Comparison of ENCODE assay signal across 1 cellular context in the genomic region with DNA sequence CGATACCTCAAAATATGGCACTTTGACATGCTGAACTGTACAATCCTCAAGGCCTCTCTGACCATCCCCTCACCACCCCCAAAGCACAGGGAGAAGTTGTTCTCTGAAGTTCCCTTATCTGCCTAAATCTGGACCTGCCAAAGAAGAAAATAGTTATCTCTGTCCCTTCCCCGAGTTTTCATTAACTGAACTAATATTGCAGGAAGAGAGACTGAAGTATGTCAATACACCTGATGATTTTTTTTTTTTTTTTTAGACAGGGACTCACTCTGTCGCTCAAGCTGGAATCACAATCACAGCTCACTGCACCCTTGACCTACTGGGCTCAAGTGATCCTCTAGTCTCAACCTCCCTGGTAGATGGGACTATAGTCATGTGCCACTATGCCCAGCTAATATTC.
TF ChIP-seq lines count a peak whose summit lies in the region.

No MANE protein-coding gene starts in this region.

TF ChIP-seq in HepG2, 621 proteins besides CTCF, POLR2A, EP300 and RAD21 (continued from another document):
- TF ChIP-seq, protein P1, sequence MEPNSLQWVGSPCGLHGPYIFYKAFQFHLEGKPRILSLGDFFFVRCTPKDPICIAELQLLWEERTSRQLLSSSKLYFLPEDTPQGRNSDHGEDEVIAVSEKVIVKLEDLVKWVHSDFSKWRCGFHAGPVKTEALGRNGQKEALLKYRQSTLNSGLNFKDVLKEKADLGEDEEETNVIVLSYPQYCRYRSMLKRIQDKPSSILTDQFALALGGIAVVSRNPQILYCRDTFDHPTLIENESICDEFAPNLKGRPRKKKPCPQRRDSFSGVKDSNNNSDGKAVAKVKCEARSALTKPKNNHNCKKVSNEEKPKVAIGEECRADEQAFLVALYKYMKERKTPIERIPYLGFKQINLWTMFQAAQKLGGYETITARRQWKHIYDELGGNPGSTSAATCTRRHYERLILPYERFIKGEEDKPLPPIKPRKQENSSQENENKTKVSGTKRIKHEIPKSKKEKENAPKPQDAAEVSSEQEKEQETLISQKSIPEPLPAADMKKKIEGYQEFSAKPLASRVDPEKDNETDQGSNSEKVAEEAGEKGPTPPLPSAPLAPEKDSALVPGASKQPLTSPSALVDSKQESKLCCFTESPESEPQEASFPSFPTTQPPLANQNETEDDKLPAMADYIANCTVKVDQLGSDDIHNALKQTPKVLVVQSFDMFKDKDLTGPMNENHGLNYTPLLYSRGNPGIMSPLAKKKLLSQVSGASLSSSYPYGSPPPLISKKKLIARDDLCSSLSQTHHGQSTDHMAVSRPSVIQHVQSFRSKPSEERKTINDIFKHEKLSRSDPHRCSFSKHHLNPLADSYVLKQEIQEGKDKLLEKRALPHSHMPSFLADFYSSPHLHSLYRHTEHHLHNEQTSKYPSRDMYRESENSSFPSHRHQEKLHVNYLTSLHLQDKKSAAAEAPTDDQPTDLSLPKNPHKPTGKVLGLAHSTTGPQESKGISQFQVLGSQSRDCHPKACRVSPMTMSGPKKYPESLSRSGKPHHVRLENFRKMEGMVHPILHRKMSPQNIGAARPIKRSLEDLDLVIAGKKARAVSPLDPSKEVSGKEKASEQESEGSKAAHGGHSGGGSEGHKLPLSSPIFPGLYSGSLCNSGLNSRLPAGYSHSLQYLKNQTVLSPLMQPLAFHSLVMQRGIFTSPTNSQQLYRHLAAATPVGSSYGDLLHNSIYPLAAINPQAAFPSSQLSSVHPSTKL (CRISPR knock-in tag; IDR thresholded peaks at IDR 0.05) = peak; percentile 31; the same call in 1 of the 2 replicates
- TF ChIP-seq, protein P2, sequence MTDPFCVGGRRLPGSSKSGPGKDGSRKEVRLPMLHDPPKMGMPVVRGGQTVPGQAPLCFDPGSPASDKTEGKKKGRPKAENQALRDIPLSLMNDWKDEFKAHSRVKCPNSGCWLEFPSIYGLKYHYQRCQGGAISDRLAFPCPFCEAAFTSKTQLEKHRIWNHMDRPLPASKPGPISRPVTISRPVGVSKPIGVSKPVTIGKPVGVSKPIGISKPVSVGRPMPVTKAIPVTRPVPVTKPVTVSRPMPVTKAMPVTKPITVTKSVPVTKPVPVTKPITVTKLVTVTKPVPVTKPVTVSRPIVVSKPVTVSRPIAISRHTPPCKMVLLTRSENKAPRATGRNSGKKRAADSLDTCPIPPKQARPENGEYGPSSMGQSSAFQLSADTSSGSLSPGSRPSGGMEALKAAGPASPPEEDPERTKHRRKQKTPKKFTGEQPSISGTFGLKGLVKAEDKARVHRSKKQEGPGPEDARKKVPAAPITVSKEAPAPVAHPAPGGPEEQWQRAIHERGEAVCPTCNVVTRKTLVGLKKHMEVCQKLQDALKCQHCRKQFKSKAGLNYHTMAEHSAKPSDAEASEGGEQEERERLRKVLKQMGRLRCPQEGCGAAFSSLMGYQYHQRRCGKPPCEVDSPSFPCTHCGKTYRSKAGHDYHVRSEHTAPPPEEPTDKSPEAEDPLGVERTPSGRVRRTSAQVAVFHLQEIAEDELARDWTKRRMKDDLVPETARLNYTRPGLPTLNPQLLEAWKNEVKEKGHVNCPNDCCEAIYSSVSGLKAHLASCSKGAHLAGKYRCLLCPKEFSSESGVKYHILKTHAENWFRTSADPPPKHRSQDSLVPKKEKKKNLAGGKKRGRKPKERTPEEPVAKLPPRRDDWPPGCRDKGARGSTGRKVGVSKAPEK (CRISPR knock-in tag; IDR thresholded peaks at IDR 0.05; ENCODE audit: borderline replicate concordance) = no peak
